Comparison of ENCODE assay signal across 15 cellular contexts in the genomic region with DNA sequence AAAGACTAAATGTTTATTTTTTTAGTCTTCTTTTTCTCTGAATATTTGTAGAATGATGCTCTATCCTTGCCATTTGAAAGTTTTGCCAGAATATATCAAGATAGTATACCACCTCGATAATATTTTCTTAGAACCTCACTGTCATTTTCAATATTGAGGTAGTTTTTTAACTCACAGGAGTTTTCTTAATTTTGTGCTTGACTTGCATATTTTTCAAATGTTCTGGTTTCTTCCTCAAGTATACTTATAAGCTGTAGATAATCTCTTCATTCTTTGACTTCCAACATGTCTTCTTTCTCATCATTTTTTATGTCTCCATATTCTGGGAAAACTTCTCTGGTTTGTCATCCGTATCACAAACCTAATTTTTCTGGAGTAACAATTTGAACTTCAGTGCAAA.
A peak's percentile ranks its signal among the peaks of the same experiment; 100 is the strongest.
DNase-seq lines count a peak whose midpoint lies in the region; ATAC-seq, FAIRE-seq and TF ChIP-seq lines count a peak whose summit lies in the region.
"Had no signal": no experiment of that assay in that cellular context is flagged by ENCODE, and none has a peak within 500 bp of the region (broad histone marks: within the 10 kb centered on the region; RNA-seq: fewer than 3 reads in every experiment).

No MANE protein-coding gene starts in this region.

- H3K9me3 Mint-ChIP-seq in activated naive CD4-positive, alpha-beta T cell treated with anti-CD3 and anti-CD28 coated beads, Interleukin-2, amount 50 U/mL, for 24 hours, result no peaks in the 10 kb centered on the region
- no peaks in the 10 kb centered on the region for H3K9me3 Mint-ChIP-seq in activated naive CD8-positive, alpha-beta T cell treated with anti-CD3 and anti-CD28 coated beads, Interleukin-2, amount 50 U/mL, for 24 hours
- H3K9me3 Mint-ChIP-seq: CD8-positive, alpha-beta memory T cell had no signal

- no peak for TF ChIP-seq EP300 in A549 (IDR thresholded peaks at IDR 0.05)

- CTCF ChIA-PET in A549 (lab: Yijun Ruan, JAX), result interaction anchor here (1.2 kb wide), 1 partner anchor 1777 kb away, joined by 3 read pairs; no protein-coding TSS in a partner anchor

- no peak overlapping the region for H3K4me3 Mint-ChIP-seq in activated naive CD4-positive, alpha-beta T cell treated with anti-CD3 and anti-CD28 coated beads, Interleukin-2, amount 50 U/mL, for 24 hours
- no peak overlapping the region for H3K4me3 Mint-ChIP-seq in activated naive CD8-positive, alpha-beta T cell treated with anti-CD3 and anti-CD28 coated beads, Interleukin-2, amount 50 U/mL, for 24 hours
- H3K4me3 Mint-ChIP-seq: B cell; CD8-positive, alpha-beta memory T cell had no signal

- no peak for DNase-seq in activated naive CD4-positive, alpha-beta T cell (lab: John Stamatoyannopoulos, UW)
- no peak for DNase-seq in A549 (ENCODE audit: low read depth in 1 of 2, low spot score in 1 of 2)
- no peak for DNase-seq in GM12892 (ENCODE audit: insufficient read length)
- DNase-seq in activated naive CD8-positive, alpha-beta T cell treated with anti-CD3 and anti-CD28 coated beads, Interleukin-2, amount 50 U/mL, for 24 hours, result no peak
- no peak for DNase-seq in hepatocyte (ENCODE audit: low spot score)
- DNase-seq in thyroid gland, result no peak
- no peak for DNase-seq in DMS53 (lab: John Stamatoyannopoulos, UW)
- DNase-seq: C1 segment of cervical spinal cord; Caco-2; CD8-positive, alpha-beta memory T cell had no signal

- 30% methylated on average over 2 of the region's 2 CpGs for WGBS in A549 (ENCODE audit: missing lambda C conversion rate)
- WGBS in hepatocyte (ENCODE audit: low lambda C conversion rate, missing lambda C conversion rate), result 96% methylated on average over 2 of the region's 2 CpGs
- WGBS in thyroid gland, 2 donors, result 91 to 98% methylated on average over 2 of the region's 2 CpGs

- no peaks in the 10 kb centered on the region for H3K9me2 ChIP-seq in hepatocyte (replicated peaks; ENCODE audit: insufficient read depth)

- TF ChIP-seq CTCF in A549 (IDR thresholded peaks at IDR 0.05) (no peak), hepatocyte (IDR thresholded peaks at IDR 0.05; ENCODE audit: poor library complexity) (no peak), thyroid gland (IDR thresholded peaks at IDR 0.05) (no peak)

- no peaks in the 10 kb centered on the region for H3K79me2 ChIP-seq in hepatocyte

- H3K27ac Mint-ChIP-seq in activated naive CD4-positive, alpha-beta T cell treated with anti-CD3 and anti-CD28 coated beads, Interleukin-2, amount 50 U/mL, for 24 hours, result peak overlapping the region; percentile 36
- H3K27ac Mint-ChIP-seq in activated naive CD8-positive, alpha-beta T cell treated with anti-CD3 and anti-CD28 coated beads, Interleukin-2, amount 50 U/mL, for 24 hours, result peak overlapping the region; percentile 2
- H3K27ac Mint-ChIP-seq: B cell had no signal

- H4K20me1 ChIP-seq in hepatocyte (ENCODE audit: insufficient read depth, poor library complexity, severe bottlenecking), result no peaks in the 10 kb centered on the region

- TF ChIP-seq RAD21 in A549 (conservative IDR thresholded peaks at IDR 0.05 in 1 of 2, IDR thresholded peaks at IDR 0.05 in 1 of 2), result no peak

- no peak overlapping the region for H2AFZ ChIP-seq in hepatocyte

- peaks cover 21% of the 10 kb centered on the region for H3K36me3 Mint-ChIP-seq in activated naive CD4-positive, alpha-beta T cell treated with anti-CD3 and anti-CD28 coated beads, Interleukin-2, amount 50 U/mL, for 24 hours
- peaks cover 17% of the 10 kb centered on the region for H3K36me3 Mint-ChIP-seq in activated naive CD8-positive, alpha-beta T cell treated with anti-CD3 and anti-CD28 coated beads, Interleukin-2, amount 50 U/mL, for 24 hours (ENCODE audit: low read depth)

- H3K27me3 Mint-ChIP-seq in activated naive CD4-positive, alpha-beta T cell treated with anti-CD3 and anti-CD28 coated beads, Interleukin-2, amount 50 U/mL, for 24 hours, result no peaks in the 10 kb centered on the region
- no peaks in the 10 kb centered on the region for H3K27me3 Mint-ChIP-seq in activated naive CD8-positive, alpha-beta T cell treated with anti-CD3 and anti-CD28 coated beads, Interleukin-2, amount 50 U/mL, for 24 hours
- H3K27me3 Mint-ChIP-seq: B cell; CD8-positive, alpha-beta memory T cell had no signal

- FAIRE-seq in A549 (lab: Jason Lieb, UNC) (no peak), GM12892 (lab: Jason Lieb, UNC) (peak; percentile 48)
- FAIRE-seq: GM18507, H1 had no signal

- H3K27ac ChIP-seq in A549, result no peak overlapping the region
- H3K27ac ChIP-seq in hepatocyte, result no peak overlapping the region
- no peak overlapping the region for H3K27ac ChIP-seq in thyroid gland

- H3K27me3 ChIP-seq in hepatocyte (no peaks in the 10 kb centered on the region), thyroid gland (no peaks in the 10 kb centered on the region)

- POLR2A ChIA-PET in A549 (lab: Yijun Ruan, JAX), result no interaction called here

- no peaks in the 10 kb centered on the region for H3K36me3 ChIP-seq in hepatocyte (replicated peaks; ENCODE audit: insufficient read depth, low read depth)
- no peaks in the 10 kb centered on the region for H3K36me3 ChIP-seq in thyroid gland
- H3K36me3 ChIP-seq: HAP-1 had no signal

- H3K4me2 ChIP-seq in A549 (no peak overlapping the region), hepatocyte (no peak overlapping the region)

- no peak overlapping the region for H3K4me3 ChIP-seq in A549
- no peak overlapping the region for H3K4me3 ChIP-seq in hepatocyte
- H3K4me3 ChIP-seq in thyroid gland (replicated peaks in 1 of 3), result no peak overlapping the region
- H3K4me3 ChIP-seq: HAP-1 had no signal

- TF ChIP-seq POLR2A in A549 (IDR thresholded peaks at IDR 0.05; ENCODE audit: low read length), result no peak
- TF ChIP-seq POLR2A in GM12892 (IDR thresholded peaks at IDR 0.05; ENCODE audit: low read depth, low read length), result no peak
- no peak for TF ChIP-seq POLR2A in thyroid gland (IDR thresholded peaks at IDR 0.05)

- peaks cover 32% of the 10 kb centered on the region for H3K4me1 Mint-ChIP-seq in activated naive CD4-positive, alpha-beta T cell treated with anti-CD3 and anti-CD28 coated beads, Interleukin-2, amount 50 U/mL, for 24 hours
- H3K4me1 Mint-ChIP-seq in activated naive CD8-positive, alpha-beta T cell treated with anti-CD3 and anti-CD28 coated beads, Interleukin-2, amount 50 U/mL, for 24 hours, result peaks cover 34% of the 10 kb centered on the region
- H3K4me1 Mint-ChIP-seq: B cell had no signal

- H3K9me3 ChIP-seq in A549 (no peaks in the 10 kb centered on the region), hepatocyte (ENCODE audit: low read depth) (no peaks in the 10 kb centered on the region), thyroid gland (no peaks in the 10 kb centered on the region)
- H3K9me3 ChIP-seq: Caco-2, HAP-1 had no signal

- ATAC-seq in A549, result no peak
- no peak for ATAC-seq in activated naive CD8-positive, alpha-beta T cell treated with anti-CD3 and anti-CD28 coated beads, Interleukin-2, amount 50 U/mL, for 24 hours

- intact Hi-C loops in thyroid gland (cut with DNase I), result no loop called here

- H3K4me1 ChIP-seq in A549 (no peaks in the 10 kb centered on the region), hepatocyte (ENCODE audit: insufficient read depth) (peaks cover 13% of the 10 kb centered on the region), thyroid gland (no peaks in the 10 kb centered on the region)

TF ChIP-seq in A549, 52 proteins besides CTCF, POLR2A, EP300 and RAD21:
- TF ChIP-seq ZNF302 (CRISPR knock-in tag; IDR thresholded peaks at IDR 0.05), result no peak
- no peak for TF ChIP-seq EHMT2 (IDR thresholded peaks at IDR 0.05; ENCODE audit: low read depth)
- no peak for TF ChIP-seq RCOR1 (IDR thresholded peaks at IDR 0.05; ENCODE audit: low read depth, low read length)
- no peak for TF ChIP-seq ZC3H11A (IDR thresholded peaks at IDR 0.05)
- peak; percentile 65 for TF ChIP-seq MAFK (IDR thresholded peaks at IDR 0.05; ENCODE audit: partially characterized antibody)
TF ChIP-seq in A549: peak in this region for 1.
